Comparison of ENCODE assay signal across 19 cellular contexts in the genomic region with DNA sequence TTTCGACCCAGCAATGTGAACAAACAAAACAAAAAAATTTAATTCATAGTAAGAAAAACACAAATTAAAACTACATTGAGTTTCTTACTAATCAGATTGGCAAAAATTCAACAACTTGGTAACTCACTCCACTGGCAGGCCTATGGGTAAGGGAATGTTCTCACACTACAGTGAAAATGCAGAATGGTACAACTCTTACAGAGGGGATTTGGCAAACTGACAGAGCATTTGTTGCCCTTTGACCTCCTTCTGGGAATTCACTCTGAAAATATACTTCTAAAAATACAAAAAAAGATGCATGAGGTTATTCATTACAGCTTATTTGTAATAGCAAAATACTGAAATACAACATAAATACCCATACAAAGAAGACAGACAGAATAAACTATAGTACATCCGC. TPM values are rescaled to one million over a fixed set of nuclear protein-coding genes. Genes with fewer than 3 reads are reported as not detected.
DNase-seq lines count a peak whose midpoint lies in the region; ATAC-seq, FAIRE-seq and TF ChIP-seq lines count a peak whose summit lies in the region.
"Had no signal": no experiment of that assay in that cellular context is flagged by ENCODE, and none has a peak within 500 bp of the region (broad histone marks: within the 10 kb centered on the region; RNA-seq: fewer than 3 reads in every experiment).

No MANE protein-coding gene starts in this region.

- H2AFZ ChIP-seq in HepG2 (ENCODE audit: low read length) (no peak overlapping the region), hepatocyte (no peak overlapping the region)

- H4K20me1 ChIP-seq in HepG2 (ENCODE audit: insufficient read depth, low read length) = no peaks in the 10 kb centered on the region
- H4K20me1 ChIP-seq in hepatocyte (ENCODE audit: insufficient read depth, poor library complexity, severe bottlenecking) = no peaks in the 10 kb centered on the region

- H3K9ac ChIP-seq in liver (ENCODE audit: low read depth in 1 of 2, low read length in 2 of 2) = no peak overlapping the region
- no peak overlapping the region for H3K9ac ChIP-seq in HepG2 (ENCODE audit: insufficient read depth, low read depth, low read length)
- H3K9ac ChIP-seq: KMS-11 had no signal

- WGBS in liver = 83% methylated on average over 2 of the region's 2 CpGs
- under 1% methylated on average over 2 of the region's 2 CpGs for WGBS in HepG2 (ENCODE audit: low lambda C conversion rate)
- WGBS in hepatocyte (ENCODE audit: low lambda C conversion rate, missing lambda C conversion rate) = 91% methylated on average over 2 of the region's 2 CpGs

- POLR2A ChIA-PET in HepG2 (lab: Yijun Ruan, JAX) = no interaction called here

- no TSS peak for BruUV-seq in HepG2 (replicated peaks; lab: Mats Ljungman, UMichigan)

- no peaks in the 10 kb centered on the region for H3K9me2 ChIP-seq in hepatocyte (replicated peaks; ENCODE audit: insufficient read depth)

- H3K4me2 ChIP-seq in HepG2 (ENCODE audit: low read depth, low read length) (no peak overlapping the region), hepatocyte (no peak overlapping the region)
- H3K4me2 ChIP-seq: KMS-11 had no signal

- no peak for ATAC-seq in HepG2
- ATAC-seq: Panc1, Right ventricle myocardium inferior had no signal

- H3K27me3 ChIP-seq in liver (ENCODE audit: control insufficient read depth in 4 of 4, insufficient read depth in 4 of 4, low read length in 3 of 4) = no peaks in the 10 kb centered on the region
- H3K27me3 ChIP-seq in HepG2 (ENCODE audit: control insufficient read depth in 1 of 2, insufficient read depth in 2 of 2, low read length in 2 of 2) = no peaks in the 10 kb centered on the region
- H3K27me3 ChIP-seq in hepatocyte = no peaks in the 10 kb centered on the region
- no peaks in the 10 kb centered on the region for H3K27me3 ChIP-seq in H7 (ENCODE audit: control insufficient read depth, insufficient read depth, low read length)

- no peaks in the 10 kb centered on the region for H3K4me1 ChIP-seq in liver (ENCODE audit: control insufficient read depth in 4 of 4, insufficient read depth in 4 of 4, low read length in 3 of 4)
- peaks cover under 1% of the 10 kb centered on the region; the same call in 1 of the 2 replicates for H3K4me1 ChIP-seq in HepG2 (ENCODE audit: insufficient read depth, low read length)
- no peaks in the 10 kb centered on the region for H3K4me1 ChIP-seq in hepatocyte (ENCODE audit: insufficient read depth)

- H3K36me3 ChIP-seq in liver (ENCODE audit: control insufficient read depth in 4 of 4, insufficient read depth in 3 of 4, low read depth in 1 of 4, low read length in 3 of 4) (no peaks in the 10 kb centered on the region), HepG2 (replicated peaks in 1 of 2; ENCODE audit: control insufficient read depth in 1 of 2, insufficient read depth in 2 of 2, low read length in 2 of 2) (no peaks in the 10 kb centered on the region), hepatocyte (replicated peaks; ENCODE audit: insufficient read depth, low read depth) (no peaks in the 10 kb centered on the region), H7 (replicated peaks; ENCODE audit: control insufficient read depth, insufficient read depth, low read length) (no peaks in the 10 kb centered on the region)

- H3K79me2 ChIP-seq in HepG2 (ENCODE audit: insufficient read depth, low read length) (no peaks in the 10 kb centered on the region), hepatocyte (no peaks in the 10 kb centered on the region)

- H3K9me3 ChIP-seq in liver (ENCODE audit: control insufficient read depth in 4 of 4, low read length in 3 of 4) (no peaks in the 10 kb centered on the region), HepG2 (ENCODE audit: low read length) (no peaks in the 10 kb centered on the region), hepatocyte (ENCODE audit: low read depth) (no peaks in the 10 kb centered on the region)

- no peak overlapping the region for H3K4me3 ChIP-seq in liver (ENCODE audit: low read depth in 1 of 3, low read length in 3 of 3)
- no peak overlapping the region for H3K4me3 ChIP-seq in HepG2 (replicated peaks in 1 of 3; ENCODE audit: insufficient read depth in 1 of 3, low read depth in 2 of 3, low read length in 3 of 3)
- H3K4me3 ChIP-seq in hepatocyte = no peak overlapping the region
- no peak overlapping the region for H3K4me3 ChIP-seq in H7 (ENCODE audit: insufficient read depth, low read depth, low read length)

- FAIRE-seq in HepG2 (lab: Jason Lieb, UNC) = no peak
- FAIRE-seq in D721Med (lab: Jason Lieb, UNC) = no peak

- no peak overlapping the region for H3K27ac ChIP-seq in liver (ENCODE audit: low read depth in 1 of 2, low read length in 2 of 2)
- H3K27ac ChIP-seq in HepG2 (ENCODE audit: extremely low read length, insufficient read depth, low read length) = no peak overlapping the region
- no peak overlapping the region for H3K27ac ChIP-seq in hepatocyte
- H3K27ac ChIP-seq: KMS-11 had no signal

- TF ChIP-seq EP300 in HepG2 (IDR thresholded peaks at IDR 0.05; ENCODE audit: low read depth in 2 of 2, low read length in 2 of 2) = no peak
- no peak for TF ChIP-seq EP300 in HepG2 (CRISPR knock-in tag; IDR thresholded peaks at IDR 0.05; ENCODE audit: borderline replicate concordance)

- no peak for DNase-seq in HepG2 (ENCODE audit: low spot score)
- DNase-seq in astrocyte of the hippocampus (ENCODE audit: low read depth, low spot score) = peak; percentile 9
- peak; percentile 3 for DNase-seq in hepatocyte (ENCODE audit: low spot score)
- no peak for DNase-seq in H7
- DNase-seq in NCI-H146 treated with DMSO at 0.1 percent for 48 hours (lab: John Stamatoyannopoulos, UW; ENCODE audit: unreplicated experiment) = no peak
- DNase-seq in D721Med (ENCODE audit: insufficient read length, low spot score) = no peak
- no peak for DNase-seq in midbrain (lab: John Stamatoyannopoulos, UW)
- DNase-seq: GOT3, HFFc6, NCI-H1930, NCI-H2171, NCI-H446 treated with DMSO at 0.1 percent for 48 hours, NCI-H774 had no signal

- CTCF ChIA-PET in HepG2 (lab: Yijun Ruan, JAX; ENCODE audit: low intra/inter-chr PET ratio, low total read pairs) = no interaction called here

- no peak for TF ChIP-seq CTCF in liver (IDR thresholded peaks at IDR 0.05; ENCODE audit: low read depth, low read length, missing input control)
- no peak for TF ChIP-seq CTCF in HepG2 (CRISPR knock-in tag; IDR thresholded peaks at IDR 0.05)
- TF ChIP-seq CTCF in hepatocyte (IDR thresholded peaks at IDR 0.05; ENCODE audit: poor library complexity) = no peak
- TF ChIP-seq CTCF in D721Med (IDR thresholded peaks at IDR 0.05; ENCODE audit: insufficient read depth, missing control alignments) = no peak

- intact Hi-C loops in HepG2 (cut with micrococcal nuclease; ENCODE audit: unreplicated experiment) = no loop called here

- in situ Hi-C loops in HepG2 (cut with HindIII; ENCODE audit: extremely low pct_ligation_motif_present, low pct_unique_long_range_greater_than_20kb) = loop anchor here (25.0 kb wide), 1 partner anchor 525 kb away; a partner anchor contains a TSS

- no peak for TF ChIP-seq POLR2A in HepG2 (IDR thresholded peaks at IDR 0.05; ENCODE audit: insufficient read depth in 1 of 2, low read depth in 2 of 2, low read length in 2 of 2)

- TF ChIP-seq RAD21 in liver (IDR thresholded peaks at IDR 0.05) = no peak
- no peak for TF ChIP-seq RAD21 in HepG2 (CRISPR knock-in tag; IDR thresholded peaks at IDR 0.05)

TF ChIP-seq in liver, 16 proteins besides CTCF, POLR2A, EP300 and RAD21:
- TF ChIP-seq NR2F2 (IDR thresholded peaks at IDR 0.05) (peak; percentile 27), RXRA (IDR thresholded peaks at IDR 0.05) (no peak)

TF ChIP-seq in HepG2, 621 proteins besides CTCF, POLR2A, EP300 and RAD21:
- no peak for TF ChIP-seq ZNF724P (CRISPR knock-in tag; IDR thresholded peaks at IDR 0.05; ENCODE audit: borderline replicate concordance)
TF ChIP-seq in HepG2: peak in this region for 0.

RNA-seq across cellular contexts. Expression of a gene that starts 32.8 kb away (rescaled TPM):
- under 1 TPM; under 0.01 to 0.25 TPM for total RNA-seq in liver
- under 1 TPM in 1 of 2 donors, not detected in 1; 0.05 TPM for polyA plus RNA-seq in liver
- total RNA-seq in HepG2 (2016; rRNA removed; fragmentation: Illumina TruSeq; extraction: Trizol) = not detected in 2 replicates
- not detected in 2 replicates for total RNA-seq in HepG2 (2016; cell fraction: cytosol; rRNA removed; fragmentation: Illumina TruSeq; extraction: Trizol; ENCODE audit: low read depth)
- not detected in 2 replicates for total RNA-seq in HepG2 (2016; cell fraction: insoluble cytoplasmic fraction; rRNA removed; fragmentation: Illumina TruSeq; extraction: Trizol)
- total RNA-seq in HepG2 (2016; cell fraction: membrane; rRNA removed; fragmentation: Illumina TruSeq; extraction: Trizol) = not detected in 2 replicates
- not detected in 2 replicates for total RNA-seq in HepG2 (2016; cell fraction: nucleus; rRNA removed; fragmentation: Illumina TruSeq; extraction: Trizol)
- polyA plus RNA-seq in HepG2 (2011; rRNA removed) = not detected in 2 replicates
- polyA plus RNA-seq in HepG2 (2011; cell fraction: cytosol; rRNA removed) = not detected in 2 replicates
- polyA plus RNA-seq in HepG2 (2011; cell fraction: nucleus; rRNA removed) = not detected in 2 replicates
- polyA plus RNA-seq in HepG2 (2012) = not detected in 2 replicates
- polyA plus RNA-seq in HepG2 (2016; cell fraction: cytosol; fragmentation: Illumina TruSeq; extraction: Trizol; ENCODE audit: low read depth) = not detected in 2 replicates
- not detected in 2 replicates for polyA plus RNA-seq in HepG2 (2016; cell fraction: insoluble cytoplasmic fraction; fragmentation: Illumina TruSeq; extraction: Trizol; ENCODE audit: low read depth)
- polyA plus RNA-seq in HepG2 (2016; cell fraction: membrane; fragmentation: Illumina TruSeq; extraction: Trizol; ENCODE audit: low read depth) = not detected in 2 replicates
- not detected in 2 replicates for polyA plus RNA-seq in HepG2 (2016; cell fraction: nucleus; fragmentation: Illumina TruSeq; extraction: Trizol; ENCODE audit: insufficient read depth, low read depth)
- not detected in 2 replicates for polyA minus RNA-seq in HepG2 (2011; rRNA and poly(A)+ RNA removed; ENCODE audit: low replicate concordance)
- polyA minus RNA-seq in HepG2 (2011; cell fraction: cytosol; rRNA and poly(A)+ RNA removed) = not detected in 2 replicates
- polyA minus RNA-seq in HepG2 (2011; cell fraction: nucleus; rRNA and poly(A)+ RNA removed) = not detected in 2 replicates
- total RNA-seq in hepatocyte = 0.16 and 0.17 TPM in 2 replicates
- polyA plus RNA-seq in hepatocyte = 0.19 TPM in 1 of 2 replicates, not detected in the other
- not detected in 2 replicates for total RNA-seq in H7 (2014; rRNA removed; shearing (Covaris generic))
- total RNA-seq: A172, HFFc6 had no signal
- polyA plus RNA-seq: CD14-positive monocyte had no signal

Comparison
In these comparisons a context has a peak if more than half of its experiments do, and no peak if none do; other contexts are left out.
1. DNase-seq: peak in astrocyte of the hippocampus (single experiment) and hepatocyte (single experiment); none in HepG2 (single experiment), H7 (single experiment), NCI-H146 treated with DMSO at 0.1 percent for 48 hours (single experiment), D721Med (single experiment) and midbrain (single experiment).